In the genomic region with DNA sequence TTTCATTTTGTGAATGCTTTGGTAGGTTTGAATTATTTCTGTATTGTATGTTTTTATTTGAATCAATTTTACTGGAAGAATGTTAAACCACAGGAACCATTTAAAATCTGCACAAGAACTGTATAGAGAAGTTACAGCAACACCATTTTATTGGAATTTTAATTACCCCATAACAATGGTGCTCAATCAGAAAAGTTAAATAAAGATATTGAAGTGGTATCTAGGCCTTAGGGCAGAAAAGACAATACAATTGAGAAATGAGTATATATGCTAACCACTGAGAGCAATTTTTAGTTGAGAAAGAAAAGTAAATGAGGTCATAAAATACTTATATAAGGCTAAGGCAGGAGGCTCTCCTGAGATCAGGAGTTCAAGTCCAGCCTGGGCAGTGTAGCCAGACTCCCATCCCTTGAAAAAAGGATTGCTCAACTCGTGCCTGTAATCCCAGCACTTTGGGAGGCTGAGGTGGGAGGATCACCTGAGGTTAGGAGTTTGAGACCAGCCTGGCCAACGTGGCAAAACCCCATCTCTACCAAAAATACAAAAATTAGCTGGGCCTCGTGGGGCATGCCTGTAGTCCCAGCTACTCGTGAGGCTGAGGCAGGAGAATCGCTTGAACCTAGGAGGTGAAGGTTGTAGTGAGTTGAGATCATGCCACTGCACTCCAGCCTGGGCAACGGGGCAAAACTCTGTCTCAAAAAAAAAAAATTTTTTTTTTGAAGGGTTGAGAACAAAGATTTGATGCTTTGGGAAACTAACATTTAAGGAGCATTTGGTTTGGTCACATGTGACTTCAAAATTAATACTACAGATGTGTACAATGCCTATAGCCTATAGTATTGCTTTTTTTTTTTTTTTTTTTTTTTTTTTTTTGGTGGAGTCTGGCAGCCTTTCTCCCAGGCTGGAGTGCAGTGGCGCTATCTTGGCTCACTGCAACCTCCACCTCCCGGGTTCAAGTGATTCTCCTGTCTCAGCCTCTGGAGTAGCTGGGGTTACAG, we compare ENCODE assay signal across 8 cellular contexts. TPM values are rescaled to one million over a fixed set of nuclear protein-coding genes. Genes with fewer than 3 reads are reported as not detected.
A peak's percentile ranks its signal among the peaks of the same experiment; 100 is the strongest.
DNase-seq lines count a peak whose midpoint lies in the region; ATAC-seq and TF ChIP-seq lines count a peak whose summit lies in the region.

No MANE protein-coding gene starts in this region.

- peaks cover 2 to 14% of the 10 kb centered on the region in 2 donors for H3K36me3 Mint-ChIP-seq in CD14-positive monocyte
- peaks cover 32% of the 10 kb centered on the region for H3K36me3 Mint-ChIP-seq in activated CD8-positive, alpha-beta T cell treated with anti-CD3 and anti-CD28 coated beads for 36 hours (ENCODE audit: low read depth)
- H3K36me3 Mint-ChIP-seq in memory B cell: no peaks in the 10 kb centered on the region

- H3K4me3 Mint-ChIP-seq in CD14-positive monocyte (peak overlapping the region in 1 of 2 donors; percentile 21), memory B cell (peak overlapping the region; percentile 61)
- H3K4me3 Mint-ChIP-seq in activated CD8-positive, alpha-beta T cell treated with anti-CD3 and anti-CD28 coated beads for 36 hours: peak overlapping the region; percentile 93

- in situ Hi-C loops in ACHN (cut with HindIII; ENCODE audit: low pct_ligation_motif_present, low pct_unique_long_range_greater_than_20kb, low sequenced_read_pairs): no loop called here
- in situ Hi-C loops in G401 (cut with HindIII; ENCODE audit: low sequenced_read_pairs): no loop called here

- H3K9me3 Mint-ChIP-seq in CD14-positive monocyte: peaks cover 0 to 3% (median 0%) of the 10 kb centered on the region in 7 donors
- H3K9me3 Mint-ChIP-seq in activated CD8-positive, alpha-beta T cell treated with anti-CD3 and anti-CD28 coated beads for 36 hours: no peaks in the 10 kb centered on the region
- no peaks in the 10 kb centered on the region for H3K9me3 Mint-ChIP-seq in memory B cell

- intact Hi-C loops in CD14-positive monocyte (cut with micrococcal nuclease): no loop called here
- intact Hi-C loops in activated CD8-positive, alpha-beta T cell treated with anti-CD3 and anti-CD28 coated beads for 36 hours (cut with micrococcal nuclease): no loop called here

- H3K4me1 Mint-ChIP-seq in CD14-positive monocyte: peaks cover 49% of the 10 kb centered on the region
- peaks cover 38% of the 10 kb centered on the region for H3K4me1 Mint-ChIP-seq in activated CD8-positive, alpha-beta T cell treated with anti-CD3 and anti-CD28 coated beads for 36 hours (ENCODE audit: low read depth)
- peaks cover 29% of the 10 kb centered on the region for H3K4me1 Mint-ChIP-seq in memory B cell

- no peak for DNase-seq in CD14-positive monocyte (ENCODE audit: low spot score)
- no peak for DNase-seq in HFF-Myc (ENCODE audit: extremely low read depth, low read depth)
- DNase-seq in activated CD8-positive, alpha-beta T cell treated with anti-CD3 and anti-CD28 coated beads for 36 hours: no peak
- no peak for DNase-seq in memory B cell (ENCODE audit: low spot score in 2 of 2)
- no peak for DNase-seq in ACHN
- DNase-seq in NCI-H748 (lab: John Stamatoyannopoulos, UW; ENCODE audit: unreplicated experiment): no peak
- no peak for DNase-seq in G401 (ENCODE audit: low spot score)

- H3K27ac Mint-ChIP-seq in CD14-positive monocyte (peak overlapping the region in 5 of 7 donors; percentile 24 to 75 (median 35)), memory B cell (peak overlapping the region; percentile 89)
- peak overlapping the region; percentile 97 for H3K27ac Mint-ChIP-seq in activated CD8-positive, alpha-beta T cell treated with anti-CD3 and anti-CD28 coated beads for 36 hours

- no peak for ATAC-seq in activated CD8-positive, alpha-beta T cell treated with anti-CD3 and anti-CD28 coated beads for 36 hours
- ATAC-seq in memory B cell (ENCODE audit: low read depth) (no peak), HG02885 (IDR thresholded peaks at IDR 0.05; ENCODE audit: poor library complexity, unreplicated experiment) (no peak)

- CTCF ChIA-PET in activated CD8-positive, alpha-beta T cell treated with anti-CD3 and anti-CD28 coated beads for 36 hours (lab: Charles Lee): interaction anchor here (1.5 kb wide), 1 partner anchor 410 kb away, joined by 3 read pairs; no protein-coding TSS in a partner anchor

- POLR2A ChIA-PET in activated CD8-positive, alpha-beta T cell treated with anti-CD3 and anti-CD28 coated beads for 36 hours (lab: Charles Lee): interaction anchor here (1.2 to 1.3 kb wide), 2 partner anchors 29 to 102 kb away, joined by 3 read pairs; no protein-coding TSS in a partner anchor

- H3K27me3 Mint-ChIP-seq in CD14-positive monocyte (ENCODE audit: low read depth in 3 of 3) (no peaks in the 10 kb centered on the region), memory B cell (no peaks in the 10 kb centered on the region)
- H3K27me3 Mint-ChIP-seq in activated CD8-positive, alpha-beta T cell treated with anti-CD3 and anti-CD28 coated beads for 36 hours: no peaks in the 10 kb centered on the region

- TF ChIP-seq CTCF in CD14-positive monocyte (IDR thresholded peaks at IDR 0.05) (no peak), HFF-Myc (IDR thresholded peaks at IDR 0.05; ENCODE audit: low read depth, low read length, missing control alignments) (no peak)
- no peak for TF ChIP-seq CTCF in activated CD8-positive, alpha-beta T cell treated with anti-CD3 and anti-CD28 coated beads for 36 hours (IDR thresholded peaks at IDR 0.05)

- peak overlapping the region; percentile 93; the same call in 1 of the 2 replicates for H3K4me3 ChIP-seq in HFF-Myc (replicated peaks; ENCODE audit: low read depth, low read length)

RNA-seq across cellular contexts. Expression of gene FOXN2, which starts 2.6 kb away (rescaled TPM):
- polyA plus RNA-seq in CD14-positive monocyte: 10 to 100 TPM; 48.6 to 57.7 TPM
- total RNA-seq in activated CD8-positive, alpha-beta T cell treated with anti-CD3 and anti-CD28 coated beads for 36 hours: 10 to 100 TPM; 56.4 to 58.3 TPM
- total RNA-seq in G401 (2014; rRNA removed; shearing (Covaris generic)): 22.5 and 52.8 TPM in 2 replicates

Comparison
In these comparisons a context has a peak if more than half of its experiments do, and no peak if none do; other contexts are left out.
1. H3K27ac Mint-ChIP-seq: peak in every context shown above with its lines; median percentile 97 in activated CD8-positive, alpha-beta T cell treated with anti-CD3 and anti-CD28 coated beads for 36 hours; 89 in memory B cell; 35 in CD14-positive monocyte.